1 cellular context compared by ENCODE assay signal in genomic region chr2:24409700-24410556, GRCh38.
TF ChIP-seq lines count a peak whose summit lies in the region.

No MANE protein-coding gene starts in this region.

TF ChIP-seq in SK-N-SH, 30 proteins besides CTCF, POLR2A, EP300 and RAD21 (continued from another document):
- TF ChIP-seq ZBTB33 (IDR thresholded peaks at IDR 0.05; ENCODE audit: borderline replicate concordance, low read depth) (no peak), TCF12 (IDR thresholded peaks at IDR 0.05) (no peak), FOSL2 (IDR thresholded peaks at IDR 0.05; ENCODE audit: borderline replicate concordance, low read depth) (no peak)
